8 cellular contexts compared by ENCODE assay signal in the genomic region with DNA sequence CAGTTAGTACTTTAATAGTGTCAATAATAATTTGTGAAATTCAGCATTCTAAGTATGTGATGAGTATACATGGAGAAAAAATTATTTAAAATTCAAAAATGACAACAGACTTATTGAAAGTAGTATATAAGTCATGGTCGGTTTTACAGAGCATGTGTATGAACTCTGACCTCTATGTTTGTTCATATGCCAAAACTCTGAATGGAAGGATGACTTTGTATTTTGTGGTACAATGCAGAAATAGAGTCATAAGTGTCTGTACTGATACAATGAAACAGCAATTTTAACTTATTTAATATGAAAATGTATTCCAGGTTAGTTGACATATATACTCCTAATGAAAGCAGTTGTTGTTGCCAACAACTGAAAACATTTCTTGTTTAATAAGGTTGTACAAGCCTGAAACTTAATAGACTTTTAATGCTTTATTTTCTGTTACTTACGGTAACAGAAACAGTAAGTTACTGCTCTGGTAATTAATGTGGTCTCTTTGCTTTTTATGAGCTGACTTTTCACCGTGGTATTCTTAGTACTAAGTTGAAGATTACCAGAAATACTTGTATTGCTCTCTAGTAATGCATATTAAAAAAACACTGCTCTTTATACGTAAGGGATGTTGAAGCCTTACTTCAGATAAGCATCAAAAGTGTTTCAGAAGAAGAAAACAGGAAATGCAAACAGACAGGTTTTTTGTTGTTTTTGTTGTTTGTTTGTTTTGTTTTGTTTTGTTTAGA. TPM values are rescaled to one million over a fixed set of nuclear protein-coding genes. Genes with fewer than 3 reads are reported as not detected.
DNase-seq lines count a peak whose midpoint lies in the region; ATAC-seq, FAIRE-seq and TF ChIP-seq lines count a peak whose summit lies in the region.
"Had no signal": no experiment of that assay in that cellular context is flagged by ENCODE, and none has a peak within 500 bp of the region (broad histone marks: within the 10 kb centered on the region; RNA-seq: fewer than 3 reads in every experiment).

No MANE protein-coding gene starts in this region.

- H3K79me2 ChIP-seq in GM23248 (ENCODE audit: insufficient read depth) (peaks cover 76% of the 10 kb centered on the region), endothelial cell of umbilical vein (ENCODE audit: control insufficient read depth, insufficient read depth, low read length) (peaks cover 68% of the 10 kb centered on the region)

- no TSS peak for BruUV-seq in Panc1 (replicated peaks; lab: Mats Ljungman, UMichigan)
- BruUV-seq in endothelial cell of umbilical vein (replicated peaks; lab: Mats Ljungman, UMichigan) = no TSS peak

- H3K27ac ChIP-seq in GM23248 = peak overlapping the region; percentile 90
- peak overlapping the region; percentile 91; the same call in 1 of the 2 replicates for H3K27ac ChIP-seq in Panc1 (ENCODE audit: low read length)
- peak overlapping the region; percentile 80 for H3K27ac ChIP-seq in endothelial cell of umbilical vein (ENCODE audit: insufficient read depth, low read depth, low read length)
- peak overlapping the region; percentile 87 to 97 (median 96) for H3K27ac ChIP-seq in gastrocnemius medialis

- ATAC-seq in Panc1 = no peak
- ATAC-seq in gastrocnemius medialis = no peak
- ATAC-seq in HG03439 (IDR thresholded peaks at IDR 0.05; ENCODE audit: unreplicated experiment) = no peak

- 1 to 3% methylated on average over 4 of the region's 4 CpGs for WGBS in GM23248 (ENCODE audit: low coverage in 1 of 2, low lambda C conversion rate in 2 of 2, missing lambda C conversion rate in 2 of 2), 2 experiments

- peak; percentile 58 for DNase-seq in GM23248
- no peak for DNase-seq in Panc1 (ENCODE audit: low read depth, low spot score)
- peak; percentile 65 for DNase-seq in endothelial cell of umbilical vein (ENCODE audit: low read depth, low spot score)
- no peak for DNase-seq in gastrocnemius medialis
- DNase-seq in hepatic stellate cell (ENCODE audit: low spot score) = no peak
- no peak for DNase-seq in stimulated activated CD4-positive, alpha-beta T cell treated with anti-CD3 and anti-CD28 coated beads, Interleukin-4, amount 100 ng/mL, for 1 hour

- no peaks in the 10 kb centered on the region for H3K36me3 ChIP-seq in GM23248 (ENCODE audit: low read depth)
- peaks cover 4% of the 10 kb centered on the region for H3K36me3 ChIP-seq in Panc1 (ENCODE audit: control insufficient read depth, insufficient read depth, low read length)
- H3K36me3 ChIP-seq in endothelial cell of umbilical vein (ENCODE audit: control insufficient read depth in 2 of 2, extremely low read depth in 1 of 2, insufficient read depth in 2 of 2, low read length in 2 of 2) = peaks cover 0 to 4% of the 10 kb centered on the region in 2 experiments
- peaks cover 0 to 6% of the 10 kb centered on the region in 2 donors for H3K36me3 ChIP-seq in gastrocnemius medialis

- CTCF ChIA-PET in Panc1 (lab: Charles Lee) = interaction anchor here (0.5 kb wide), 1 partner anchor 706 kb away, joined by 3 read pairs; no protein-coding TSS in a partner anchor
- CTCF ChIA-PET in endothelial cell of umbilical vein (lab: Charles Lee) = interaction anchor here (1.2 kb wide), 1 partner anchor 11 kb away, joined by 4 read pairs; no protein-coding TSS in a partner anchor

- no peaks in the 10 kb centered on the region for H3K9me1 ChIP-seq in endothelial cell of umbilical vein (replicated peaks; ENCODE audit: control insufficient read depth, extremely low read depth, insufficient read depth, low read length)

- intact Hi-C loops in Panc1 (cut with micrococcal nuclease; ENCODE audit: unreplicated experiment) (loop anchor here (5.0 kb wide), 1 partner anchor 117 kb away; no protein-coding TSS in a partner anchor), endothelial cell of umbilical vein (cut with micrococcal nuclease) (loop anchor here (2.0 to 5.0 kb wide), 7 partner anchors 61 to 617 kb away; partner anchors contain the start of genes N4BP2, SMIM14 and UGDH), gastrocnemius medialis (cut with DNase I; ENCODE audit: low total_unique reads) (loop anchor here (1.0 to 10.0 kb wide), 6 partner anchors 32 to 1035 kb away; partner anchors contain the start of genes KLF3, LIAS and RPL9)

- POLR2A ChIA-PET in Panc1 (lab: Charles Lee) (interaction anchor here (0.6 kb wide), 1 partner anchor 546 kb away, joined by 3 read pairs; no protein-coding TSS in a partner anchor), endothelial cell of umbilical vein (lab: Charles Lee) (no interaction called here)

- H3K4me2 ChIP-seq in GM23248 (ENCODE audit: unreplicated experiment) = peak overlapping the region; percentile 99
- H3K4me2 ChIP-seq in endothelial cell of umbilical vein (ENCODE audit: insufficient read depth, low read length) = peak overlapping the region; percentile 100

- H3K27me3 ChIP-seq in GM23248 (replicated peaks; ENCODE audit: insufficient read depth) (no peaks in the 10 kb centered on the region), Panc1 (ENCODE audit: control insufficient read depth, insufficient read depth, low read length) (no peaks in the 10 kb centered on the region), endothelial cell of umbilical vein (ENCODE audit: control insufficient read depth in 2 of 2, insufficient read depth in 2 of 2, low read length in 2 of 2) (no peaks in the 10 kb centered on the region), gastrocnemius medialis (no peaks in the 10 kb centered on the region)

- peak; percentile 76 for FAIRE-seq in endothelial cell of umbilical vein (lab: Jason Lieb, UNC)
- FAIRE-seq: TTC549 had no signal

- H3F3A ChIP-seq in GM23248 (ENCODE audit: insufficient read depth) = peaks cover 20% of the 10 kb centered on the region; the same call in 1 of the 2 replicates

- TF ChIP-seq CTCF in Panc1 (IDR thresholded peaks at IDR 0.05) (no peak), endothelial cell of umbilical vein (IDR thresholded peaks at IDR 0.05; ENCODE audit: extremely low read depth in 1 of 2, insufficient read depth in 1 of 2, low read depth in 1 of 2, low read length in 2 of 2) (no peak), gastrocnemius medialis (IDR thresholded peaks at IDR 0.05 in 4 of 5, conservative IDR thresholded peaks at IDR 0.05 in 1 of 5) (no peak)

- dilution Hi-C loops in endothelial cell of umbilical vein (cut with MboI; ENCODE audit: extremely low pct_ligation_motif_present, low sequenced_read_pairs) = no loop called here

- H3K9ac ChIP-seq in GM23248 = peak overlapping the region; percentile 90
- H3K9ac ChIP-seq in endothelial cell of umbilical vein (replicated peaks; ENCODE audit: extremely low read depth, insufficient read depth, low read length) = peak overlapping the region; percentile 69

- H3K9me3 ChIP-seq in GM23248 (ENCODE audit: low read depth) (no peaks in the 10 kb centered on the region), Panc1 (ENCODE audit: control insufficient read depth, insufficient read depth, low read depth, low read length) (no peaks in the 10 kb centered on the region), endothelial cell of umbilical vein (replicated peaks; ENCODE audit: control insufficient read depth, insufficient read depth, low read length) (no peaks in the 10 kb centered on the region), gastrocnemius medialis (no peaks in the 10 kb centered on the region)

- no peaks in the 10 kb centered on the region for H3K9me2 ChIP-seq in GM23248 (ENCODE audit: insufficient read depth)

- in situ Hi-C loops in GM23248 (cut with MboI) = loop anchor here (25.0 kb wide), 1 partner anchor 612 kb away; no protein-coding TSS in a partner anchor
- in situ Hi-C loops in Panc1 (cut with HindIII; ENCODE audit: low pct_unique_long_range_greater_than_20kb, low sequenced_read_pairs) = no loop called here
- in situ Hi-C loops in gastrocnemius medialis (cut with MboI; ENCODE audit: low sequenced_read_pairs in 4 of 4) = loop anchor here in 3 of 4 donors (5.0 to 10.0 kb wide), 2 partner anchors 272 to 275 kb away; partner anchors contain the start of gene PDS5A (in 2 of the 3)

- no peak for TF ChIP-seq POLR2A in endothelial cell of umbilical vein (IDR thresholded peaks at IDR 0.05; ENCODE audit: low read depth, low read length)
- no peak for TF ChIP-seq POLR2A in gastrocnemius medialis (IDR thresholded peaks at IDR 0.05)

- peaks cover 29% of the 10 kb centered on the region for H3K4me1 ChIP-seq in GM23248 (ENCODE audit: insufficient read depth)
- H3K4me1 ChIP-seq in Panc1 (ENCODE audit: control insufficient read depth, insufficient read depth, low read length) = peaks cover 7% of the 10 kb centered on the region; the same call in 1 of the 2 replicates
- peaks cover 21% of the 10 kb centered on the region for H3K4me1 ChIP-seq in endothelial cell of umbilical vein (ENCODE audit: control insufficient read depth, extremely low read depth, insufficient read depth, low read length)
- peaks cover 32 to 35% of the 10 kb centered on the region in 2 donors for H3K4me1 ChIP-seq in gastrocnemius medialis

- H4K20me1 ChIP-seq in GM23248 (ENCODE audit: insufficient read depth) = 0 out of 2 replicates have a peak, but pooled peaks cover 5% of the 10 kb centered on the region
- peaks cover 14% of the 10 kb centered on the region for H4K20me1 ChIP-seq in endothelial cell of umbilical vein (replicated peaks; ENCODE audit: control insufficient read depth, extremely low read depth, insufficient read depth, low read length)

- H2AFZ ChIP-seq in GM23248 = no peak overlapping the region
- H2AFZ ChIP-seq in endothelial cell of umbilical vein (ENCODE audit: low read depth, low read length) = no peak overlapping the region

- H3K4me3 ChIP-seq in GM23248 = peak overlapping the region; percentile 91
- H3K4me3 ChIP-seq in Panc1 (ENCODE audit: low read depth in 2 of 2, low read length in 2 of 2) = peak overlapping the region; percentile 85 to 86
- peak overlapping the region; percentile 2 to 97 (median 39) for H3K4me3 ChIP-seq in endothelial cell of umbilical vein (replicated peaks in 1 of 3; ENCODE audit: insufficient read depth in 1 of 3, low read depth in 1 of 3, low read length in 3 of 3)
- H3K4me3 ChIP-seq in gastrocnemius medialis = peak overlapping the region; percentile 59 to 93 (median 84)

TF ChIP-seq in endothelial cell of umbilical vein, 7 proteins besides CTCF, POLR2A, EP300 and RAD21 (continues in another document):
- TF ChIP-seq MYC (IDR thresholded peaks at IDR 0.05; ENCODE audit: low read depth, low read length) = no peak

RNA-seq across cellular contexts. Expression of gene UBE2K, which starts 1.9 kb away (rescaled TPM):
- total RNA-seq in GM23248 (2014; rRNA removed; shearing (Covaris generic)) = 22.3 and 26.7 TPM in 2 replicates
- polyA plus RNA-seq in GM23248 (2016; fragmentation: Nextera tagmentation; extraction: Ambion mirVana) = 127 and 133 TPM in 2 replicates
- 84.1 TPM for total RNA-seq in Panc1 (2021; ENCODE audit: unreplicated experiment)
- 138 TPM for polyA plus RNA-seq in Panc1 (2012; ENCODE audit: insufficient read length)
- total RNA-seq in endothelial cell of umbilical vein = 90.3 and 97.8 TPM in 2 replicates
- polyA plus RNA-seq in endothelial cell of umbilical vein = 27.1 and 32.5 TPM in 2 replicates
- 69.2 and 74.0 TPM in 2 replicates for polyA plus RNA-seq in endothelial cell of umbilical vein (2011; cell fraction: cytosol; rRNA removed)
- polyA plus RNA-seq in endothelial cell of umbilical vein (2011; cell fraction: nucleus; rRNA removed) = 22.2 and 28.8 TPM in 2 replicates
- polyA plus RNA-seq in endothelial cell of umbilical vein (2012) = 95.7 and 134 TPM in 2 replicates
- polyA minus RNA-seq in endothelial cell of umbilical vein = 24.0 and 29.8 TPM in 2 replicates
- polyA minus RNA-seq in endothelial cell of umbilical vein (2011; cell fraction: cytosol; rRNA and poly(A)+ RNA removed) = 22.6 TPM
- polyA minus RNA-seq in endothelial cell of umbilical vein (2011; cell fraction: nucleus; rRNA and poly(A)+ RNA removed) = 17.6 and 18.8 TPM in 2 replicates
- total RNA-seq in gastrocnemius medialis = 10 to 100 TPM; 28.7 to 38.8 (median 32.1) TPM

Comparison
In these comparisons a context has a peak if more than half of its experiments do, and no peak if none do; other contexts are left out.
1. DNase-seq: peak in GM23248 (single experiment) and endothelial cell of umbilical vein (single experiment); none in Panc1 (single experiment), gastrocnemius medialis (0 of 2), hepatic stellate cell (single experiment) and stimulated activated CD4-positive, alpha-beta T cell treated with anti-CD3 and anti-CD28 coated beads, Interleukin-4, amount 100 ng/mL, for 1 hour (single experiment).
2. H3K4me3 ChIP-seq: peak in every context shown above with its lines; median percentile 91 in GM23248; 86 in Panc1; 84 in gastrocnemius medialis; 39 in endothelial cell of umbilical vein.
3. Peak in every context shown above with its lines, with median percentiles within 50 percentile points of each other: H3K27ac ChIP-seq.